Comparison of ENCODE assay signal across 22 cellular contexts in genomic region chr3:4061201-4061600, GRCh38.
"Had no signal": no experiment of that assay in that cellular context is flagged by ENCODE, and none has a peak within 500 bp of the region (broad histone marks: within the 10 kb centered on the region; RNA-seq: fewer than 3 reads in every experiment).

No MANE protein-coding gene starts in this region.

- H3K9me3 ChIP-seq: adrenal gland, breast epithelium, tibial nerve had no signal

- DNase-seq: activated CD4-positive, alpha-beta T cell treated with anti-CD3 and anti-CD28 coated beads, Interleukin-2, amount 50 U/mL, for 48 hours; activated gamma-delta T cell treated with Interleukin-2 at 50 U/mL for 16 hours; adrenal gland; cerebellar nuclear complex; cortex of kidney; erythroblast; foreskin melanocyte; glutamatergic neuron; midbrain; occipital lobe; stimulated activated CD4-positive, alpha-beta T cell treated with anti-CD3 and anti-CD28 coated beads, Interleukin-2, amount 100 ng/mL, for 24 hours; stimulated activated naive CD8-positive, alpha-beta T cell treated with anti-CD3 and anti-CD28 coated beads, Interleukin-15, Interleukin-2, amounts not matched to agents 100 U/mL and 50 U/mL, for 24 hours; substantia nigra; WERI-Rb-1 had no signal

- ATAC-seq: activated naive CD4-positive, alpha-beta T cell treated with anti-CD3 and anti-CD28 coated beads, Interleukin-2, amount 50 U/mL, for 72 hours; stimulated activated naive CD8-positive, alpha-beta T cell treated with anti-CD3 and anti-CD28 coated beads, Interleukin-15, Interleukin-2, amounts not matched to agents 100 U/mL and 50 U/mL, for 24 hours had no signal

- H3K4me3 Mint-ChIP-seq: activated T-helper 1 cell treated with anti-CD3 and anti-CD28 coated beads, Interleukin-12 subunit alpha, Interleukin-12 subunit beta, Interleukin-2, Interleukin-4 antibody, amounts not matched to agents 30 ng/mL and 10 ng/mL and 1 ng/mL, durations not matched to agents 14 hours and 24 hours and 36 hours had no signal

- H3K9me3 Mint-ChIP-seq: activated naive CD4-positive, alpha-beta T cell treated with anti-CD3 and anti-CD28 coated beads, Interleukin-2, amount 50 U/mL, for 72 hours; activated T-helper 1 cell treated with anti-CD3 and anti-CD28 coated beads, Interleukin-12 subunit alpha, Interleukin-12 subunit beta, Interleukin-2, Interleukin-4 antibody, amounts not matched to agents 30 ng/mL and 10 ng/mL and 1 ng/mL, durations not matched to agents 14 hours and 24 hours and 36 hours had no signal

- H3K36me3 Mint-ChIP-seq: activated naive CD4-positive, alpha-beta T cell treated with anti-CD3 and anti-CD28 coated beads, Interleukin-2, amount 50 U/mL, for 72 hours had no signal

- H3K36me3 ChIP-seq: adrenal gland, breast epithelium, tibial nerve, WERI-Rb-1 had no signal

- FAIRE-seq: astrocyte, endometrium, keratinocyte had no signal

- H3K27ac Mint-ChIP-seq: activated naive CD4-positive, alpha-beta T cell treated with anti-CD3 and anti-CD28 coated beads, Interleukin-2, amount 50 U/mL, for 72 hours; activated T-helper 1 cell treated with anti-CD3 and anti-CD28 coated beads, Interleukin-12 subunit alpha, Interleukin-12 subunit beta, Interleukin-2, Interleukin-4 antibody, amounts not matched to agents 30 ng/mL and 10 ng/mL and 1 ng/mL, durations not matched to agents 14 hours and 24 hours and 36 hours had no signal

- H3K4me1 ChIP-seq: adrenal gland, breast epithelium had no signal

- H3K27me3 ChIP-seq: adrenal gland, breast epithelium, tibial nerve had no signal

- H3K27ac ChIP-seq: adrenal gland, breast epithelium, tibial nerve, WERI-Rb-1 had no signal

- H3K4me3 ChIP-seq: adrenal gland, breast epithelium, lung, tibial nerve had no signal
